ENCODE assay signal across 1 cellular context in the genomic region with DNA sequence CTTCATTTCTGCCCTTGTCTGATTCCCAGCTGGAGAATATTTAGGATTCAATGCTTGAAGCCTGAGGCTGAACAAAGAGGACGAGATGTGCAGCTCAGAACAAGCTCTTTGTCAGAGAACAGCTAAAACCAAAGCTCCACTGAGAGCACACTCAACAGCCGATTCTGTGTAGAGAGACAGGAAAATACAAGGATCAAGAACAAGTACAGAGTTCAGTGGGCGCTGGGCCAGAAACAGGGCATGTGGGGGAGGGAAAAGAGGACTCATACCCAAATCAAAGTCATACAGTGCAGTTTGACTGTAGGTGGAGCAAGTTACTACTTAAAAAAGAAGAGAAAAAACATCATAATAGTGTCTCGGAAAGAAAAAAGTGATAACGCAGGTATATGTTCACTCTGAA.
TF ChIP-seq lines count a peak whose summit lies in the region.

A gene (minus strand): TSS at position 176 of the 400 bp plus-strand sequence.

TF ChIP-seq in GM23338, 12 proteins besides CTCF, POLR2A, EP300 and RAD21 (continued from another document):
- TF ChIP-seq, protein P1, sequence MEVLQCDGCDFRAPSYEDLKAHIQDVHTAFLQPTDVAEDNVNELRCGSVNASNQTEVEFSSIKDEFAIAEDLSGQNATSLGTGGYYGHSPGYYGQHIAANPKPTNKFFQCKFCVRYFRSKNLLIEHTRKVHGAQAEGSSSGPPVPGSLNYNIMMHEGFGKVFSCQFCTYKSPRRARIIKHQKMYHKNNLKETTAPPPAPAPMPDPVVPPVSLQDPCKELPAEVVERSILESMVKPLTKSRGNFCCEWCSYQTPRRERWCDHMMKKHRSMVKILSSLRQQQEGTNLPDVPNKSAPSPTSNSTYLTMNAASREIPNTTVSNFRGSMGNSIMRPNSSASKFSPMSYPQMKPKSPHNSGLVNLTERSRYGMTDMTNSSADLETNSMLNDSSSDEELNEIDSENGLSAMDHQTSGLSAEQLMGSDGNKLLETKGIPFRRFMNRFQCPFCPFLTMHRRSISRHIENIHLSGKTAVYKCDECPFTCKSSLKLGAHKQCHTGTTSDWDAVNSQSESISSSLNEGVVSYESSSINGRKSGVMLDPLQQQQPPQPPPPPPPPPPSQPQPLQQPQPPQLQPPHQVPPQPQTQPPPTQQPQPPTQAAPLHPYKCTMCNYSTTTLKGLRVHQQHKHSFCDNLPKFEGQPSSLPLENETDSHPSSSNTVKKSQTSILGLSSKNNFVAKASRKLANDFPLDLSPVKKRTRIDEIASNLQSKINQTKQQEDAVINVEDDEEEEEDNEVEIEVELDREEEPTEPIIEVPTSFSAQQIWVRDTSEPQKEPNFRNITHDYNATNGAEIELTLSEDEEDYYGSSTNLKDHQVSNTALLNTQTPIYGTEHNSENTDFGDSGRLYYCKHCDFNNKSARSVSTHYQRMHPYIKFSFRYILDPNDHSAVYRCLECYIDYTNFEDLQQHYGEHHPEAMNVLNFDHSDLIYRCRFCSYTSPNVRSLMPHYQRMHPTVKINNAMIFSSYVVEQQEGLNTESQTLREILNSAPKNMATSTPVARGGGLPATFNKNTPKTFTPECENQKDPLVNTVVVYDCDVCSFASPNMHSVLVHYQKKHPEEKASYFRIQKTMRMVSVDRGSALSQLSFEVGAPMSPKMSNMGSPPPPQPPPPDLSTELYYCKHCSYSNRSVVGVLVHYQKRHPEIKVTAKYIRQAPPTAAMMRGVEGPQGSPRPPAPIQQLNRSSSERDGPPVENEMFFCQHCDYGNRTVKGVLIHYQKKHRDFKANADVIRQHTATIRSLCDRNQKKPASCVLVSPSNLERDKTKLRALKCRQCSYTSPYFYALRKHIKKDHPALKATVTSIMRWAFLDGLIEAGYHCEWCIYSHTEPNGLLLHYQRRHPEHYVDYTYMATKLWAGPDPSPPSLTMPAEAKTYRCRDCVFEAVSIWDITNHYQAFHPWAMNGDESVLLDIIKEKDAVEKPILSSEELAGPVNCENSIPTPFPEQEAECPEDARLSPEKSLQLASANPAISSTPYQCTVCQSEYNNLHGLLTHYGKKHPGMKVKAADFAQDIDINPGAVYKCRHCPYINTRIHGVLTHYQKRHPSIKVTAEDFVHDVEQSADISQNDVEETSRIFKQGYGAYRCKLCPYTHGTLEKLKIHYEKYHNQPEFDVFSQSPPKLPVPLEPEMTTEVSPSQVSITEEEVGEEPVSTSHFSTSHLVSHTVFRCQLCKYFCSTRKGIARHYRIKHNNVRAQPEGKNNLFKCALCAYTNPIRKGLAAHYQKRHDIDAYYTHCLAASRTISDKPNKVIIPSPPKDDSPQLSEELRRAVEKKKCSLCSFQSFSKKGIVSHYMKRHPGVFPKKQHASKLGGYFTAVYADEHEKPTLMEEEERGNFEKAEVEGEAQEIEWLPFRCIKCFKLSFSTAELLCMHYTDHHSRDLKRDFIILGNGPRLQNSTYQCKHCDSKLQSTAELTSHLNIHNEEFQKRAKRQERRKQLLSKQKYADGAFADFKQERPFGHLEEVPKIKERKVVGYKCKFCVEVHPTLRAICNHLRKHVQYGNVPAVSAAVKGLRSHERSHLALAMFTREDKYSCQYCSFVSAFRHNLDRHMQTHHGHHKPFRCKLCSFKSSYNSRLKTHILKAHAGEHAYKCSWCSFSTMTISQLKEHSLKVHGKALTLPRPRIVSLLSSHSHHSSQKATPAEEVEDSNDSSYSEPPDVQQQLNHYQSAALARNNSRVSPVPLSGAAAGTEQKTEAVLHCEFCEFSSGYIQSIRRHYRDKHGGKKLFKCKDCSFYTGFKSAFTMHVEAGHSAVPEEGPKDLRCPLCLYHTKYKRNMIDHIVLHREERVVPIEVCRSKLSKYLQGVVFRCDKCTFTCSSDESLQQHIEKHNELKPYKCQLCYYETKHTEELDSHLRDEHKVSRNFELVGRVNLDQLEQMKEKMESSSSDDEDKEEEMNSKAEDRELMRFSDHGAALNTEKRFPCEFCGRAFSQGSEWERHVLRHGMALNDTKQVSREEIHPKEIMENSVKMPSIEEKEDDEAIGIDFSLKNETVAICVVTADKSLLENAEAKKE (CRISPR knock-in tag; IDR thresholded peaks at IDR 0.05) = no peak
- TF ChIP-seq JUNB (IDR thresholded peaks at IDR 0.05; ENCODE audit: unreplicated experiment) = no peak
- TF ChIP-seq ZNF114 (CRISPR knock-in tag; IDR thresholded peaks at IDR 0.05) = no peak
- no peak for TF ChIP-seq CREB1 (CRISPR knock-in tag; IDR thresholded peaks at IDR 0.05; ENCODE audit: low read depth)
- no peak for TF ChIP-seq EZH2 (IDR thresholded peaks at IDR 0.05; ENCODE audit: low read depth, unreplicated experiment)
- TF ChIP-seq ZNF331 (CRISPR knock-in tag; IDR thresholded peaks at IDR 0.05; ENCODE audit: low read depth) = no peak
- TF ChIP-seq STAT1 (IDR thresholded peaks at IDR 0.05; ENCODE audit: unreplicated experiment) = no peak
- TF ChIP-seq, protein P2, sequence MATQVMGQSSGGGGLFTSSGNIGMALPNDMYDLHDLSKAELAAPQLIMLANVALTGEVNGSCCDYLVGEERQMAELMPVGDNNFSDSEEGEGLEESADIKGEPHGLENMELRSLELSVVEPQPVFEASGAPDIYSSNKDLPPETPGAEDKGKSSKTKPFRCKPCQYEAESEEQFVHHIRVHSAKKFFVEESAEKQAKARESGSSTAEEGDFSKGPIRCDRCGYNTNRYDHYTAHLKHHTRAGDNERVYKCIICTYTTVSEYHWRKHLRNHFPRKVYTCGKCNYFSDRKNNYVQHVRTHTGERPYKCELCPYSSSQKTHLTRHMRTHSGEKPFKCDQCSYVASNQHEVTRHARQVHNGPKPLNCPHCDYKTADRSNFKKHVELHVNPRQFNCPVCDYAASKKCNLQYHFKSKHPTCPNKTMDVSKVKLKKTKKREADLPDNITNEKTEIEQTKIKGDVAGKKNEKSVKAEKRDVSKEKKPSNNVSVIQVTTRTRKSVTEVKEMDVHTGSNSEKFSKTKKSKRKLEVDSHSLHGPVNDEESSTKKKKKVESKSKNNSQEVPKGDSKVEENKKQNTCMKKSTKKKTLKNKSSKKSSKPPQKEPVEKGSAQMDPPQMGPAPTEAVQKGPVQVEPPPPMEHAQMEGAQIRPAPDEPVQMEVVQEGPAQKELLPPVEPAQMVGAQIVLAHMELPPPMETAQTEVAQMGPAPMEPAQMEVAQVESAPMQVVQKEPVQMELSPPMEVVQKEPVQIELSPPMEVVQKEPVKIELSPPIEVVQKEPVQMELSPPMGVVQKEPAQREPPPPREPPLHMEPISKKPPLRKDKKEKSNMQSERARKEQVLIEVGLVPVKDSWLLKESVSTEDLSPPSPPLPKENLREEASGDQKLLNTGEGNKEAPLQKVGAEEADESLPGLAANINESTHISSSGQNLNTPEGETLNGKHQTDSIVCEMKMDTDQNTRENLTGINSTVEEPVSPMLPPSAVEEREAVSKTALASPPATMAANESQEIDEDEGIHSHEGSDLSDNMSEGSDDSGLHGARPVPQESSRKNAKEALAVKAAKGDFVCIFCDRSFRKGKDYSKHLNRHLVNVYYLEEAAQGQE (IDR thresholded peaks at IDR 0.05; ENCODE audit: unreplicated experiment) = no peak
- TF ChIP-seq NANOG (IDR thresholded peaks at IDR 0.05; ENCODE audit: borderline replicate concordance) = no peak
- TF ChIP-seq, protein P3, sequence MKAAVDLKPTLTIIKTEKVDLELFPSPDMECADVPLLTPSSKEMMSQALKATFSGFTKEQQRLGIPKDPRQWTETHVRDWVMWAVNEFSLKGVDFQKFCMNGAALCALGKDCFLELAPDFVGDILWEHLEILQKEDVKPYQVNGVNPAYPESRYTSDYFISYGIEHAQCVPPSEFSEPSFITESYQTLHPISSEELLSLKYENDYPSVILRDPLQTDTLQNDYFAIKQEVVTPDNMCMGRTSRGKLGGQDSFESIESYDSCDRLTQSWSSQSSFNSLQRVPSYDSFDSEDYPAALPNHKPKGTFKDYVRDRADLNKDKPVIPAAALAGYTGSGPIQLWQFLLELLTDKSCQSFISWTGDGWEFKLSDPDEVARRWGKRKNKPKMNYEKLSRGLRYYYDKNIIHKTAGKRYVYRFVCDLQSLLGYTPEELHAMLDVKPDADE (IDR thresholded peaks at IDR 0.05) = no peak
TF ChIP-seq in GM23338: peak in this region for 0.
